Comparison of ENCODE assay signal across 8 cellular contexts in the genomic region with DNA sequence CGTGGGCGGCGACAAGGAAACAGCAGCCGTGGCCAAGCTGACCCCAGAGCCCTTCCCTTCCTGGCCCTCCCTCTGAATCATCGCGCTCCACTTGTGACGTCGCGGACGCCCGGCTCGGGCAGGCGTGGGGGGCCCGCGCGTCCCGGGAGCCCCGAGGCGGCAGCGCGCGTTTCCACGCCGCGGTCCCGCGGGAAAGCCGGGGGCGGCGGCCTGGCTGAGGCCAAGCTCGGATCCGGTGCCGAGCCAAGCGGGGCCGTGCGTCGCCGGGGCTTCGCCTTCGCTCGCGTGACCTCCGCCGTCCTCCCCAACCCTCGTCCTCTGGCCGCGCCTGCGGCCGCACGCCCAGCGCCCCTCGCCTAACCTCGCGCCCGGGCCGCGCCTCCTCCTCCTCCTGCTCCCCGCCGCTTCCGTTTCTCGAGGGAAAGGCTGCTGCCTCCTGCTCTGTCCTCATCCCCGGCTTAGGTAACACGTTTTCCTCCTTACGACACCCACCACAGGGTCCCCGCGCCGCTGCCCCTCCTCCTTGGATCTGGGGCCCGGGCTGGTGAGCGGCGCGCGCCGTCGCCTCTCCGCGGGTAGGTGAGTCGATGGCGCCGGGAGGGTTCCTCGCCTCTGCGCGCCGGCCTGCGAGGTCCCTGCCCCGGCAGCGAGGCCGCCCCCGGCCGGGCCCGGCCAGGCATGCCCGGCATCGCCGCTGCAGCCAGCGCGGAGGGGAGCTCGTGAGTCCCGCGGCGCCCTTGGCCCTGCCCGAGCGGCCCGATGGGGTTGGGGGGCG. TPM values are rescaled to one million over a fixed set of nuclear protein-coding genes. Genes with fewer than 3 reads are reported as not detected.
DNase-seq lines count a peak whose midpoint lies in the region; ATAC-seq and TF ChIP-seq lines count a peak whose summit lies in the region.

A gene with protein sequence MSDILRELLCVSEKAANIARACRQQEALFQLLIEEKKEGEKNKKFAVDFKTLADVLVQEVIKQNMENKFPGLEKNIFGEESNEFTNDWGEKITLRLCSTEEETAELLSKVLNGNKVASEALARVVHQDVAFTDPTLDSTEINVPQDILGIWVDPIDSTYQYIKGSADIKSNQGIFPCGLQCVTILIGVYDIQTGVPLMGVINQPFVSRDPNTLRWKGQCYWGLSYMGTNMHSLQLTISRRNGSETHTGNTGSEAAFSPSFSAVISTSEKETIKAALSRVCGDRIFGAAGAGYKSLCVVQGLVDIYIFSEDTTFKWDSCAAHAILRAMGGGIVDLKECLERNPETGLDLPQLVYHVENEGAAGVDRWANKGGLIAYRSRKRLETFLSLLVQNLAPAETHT (plus strand): TSS at position 90 of the 775 bp plus-strand sequence. CDS start 16,514 bp downstream, outside the sequence.

- CTCF ChIA-PET in A673 (lab: Charles Lee) = interaction anchor here (0.6 kb wide), 1 partner anchor 70 kb away, joined by 3 read pairs; no protein-coding TSS in a partner anchor
- CTCF ChIA-PET in activated CD4-positive, alpha-beta memory T cell treated with anti-CD3 and anti-CD28 coated beads for 36 hours (lab: Charles Lee) = interaction anchor here (0.6 to 2.1 kb wide), 13 partner anchors 11 to 352 kb away, joined by 3 to 9 read pairs (median 5); a partner anchor contains a TSS

- no TSS peak for BruUV-seq in A673 (replicated peaks; lab: Mats Ljungman, UMichigan)

- H3K9me3 ChIP-seq in A673 (ENCODE audit: low read depth, low read length, poor library complexity, severe bottlenecking) (no peaks in the 10 kb centered on the region), right lobe of liver (no peaks in the 10 kb centered on the region)

- H3K4me1 Mint-ChIP-seq in activated CD4-positive, alpha-beta memory T cell treated with anti-CD3 and anti-CD28 coated beads for 36 hours (ENCODE audit: low read depth) = peaks cover 22% of the 10 kb centered on the region

- H3K27ac Mint-ChIP-seq in activated CD4-positive, alpha-beta memory T cell treated with anti-CD3 and anti-CD28 coated beads for 36 hours = peak within 1 kb of the TSS; percentile 43

- H3K4me3 ChIP-seq in A673 (ENCODE audit: low read depth, low read length, poor library complexity, severe bottlenecking) = peak within 1 kb of the TSS; percentile 68
- H3K4me3 ChIP-seq in right lobe of liver = peak within 1 kb of the TSS; percentile 67 to 78 (median 67)

- POLR2A ChIA-PET in A673 (lab: Charles Lee; ENCODE audit: low non-redundant PET) = interaction anchor here (0.6 kb wide), 1 partner anchor 318 kb away, joined by 9 read pairs; no protein-coding TSS in a partner anchor
- POLR2A ChIA-PET in activated CD4-positive, alpha-beta memory T cell treated with anti-CD3 and anti-CD28 coated beads for 36 hours (lab: Charles Lee) = interaction anchor here (0.7 to 3.1 kb wide), 7 partner anchors 10 to 669 kb away, joined by 3 to 22 read pairs (median 4); a partner anchor contains a TSS

- WGBS in right lobe of liver (ENCODE audit: insufficient coverage, low coverage, low lambda C conversion rate, missing lambda C conversion rate) = 0% methylated on average over 9 of the region's 103 CpGs

- no peaks in the 10 kb centered on the region for H3K27me3 ChIP-seq in A673 (replicated peaks; ENCODE audit: insufficient read depth, low read depth, low read length, poor library complexity)
- no peaks in the 10 kb centered on the region for H3K27me3 ChIP-seq in right lobe of liver

- TF ChIP-seq POLR2A in GM18505 (IDR thresholded peaks at IDR 0.05; ENCODE audit: borderline replicate concordance, extremely low read depth, insufficient read depth, insufficient read length) = no peak
- TF ChIP-seq POLR2A in right lobe of liver (IDR thresholded peaks at IDR 0.05) = peak; percentile 85

- peak within 1 kb of the TSS; percentile 85 for H3K4me3 Mint-ChIP-seq in activated CD4-positive, alpha-beta memory T cell treated with anti-CD3 and anti-CD28 coated beads for 36 hours

- H3K4me1 ChIP-seq in A673 (ENCODE audit: insufficient read depth, low read length, poor library complexity, severe bottlenecking) (no peaks in the 10 kb centered on the region), right lobe of liver (peaks cover 0 to 8% (median 1%) of the 10 kb centered on the region in 4 donors)

- H3K9me3 Mint-ChIP-seq in activated CD4-positive, alpha-beta memory T cell treated with anti-CD3 and anti-CD28 coated beads for 36 hours = no peaks in the 10 kb centered on the region

- H3K27ac ChIP-seq in A673 (ENCODE audit: low read depth, low read length, poor library complexity, severe bottlenecking) (peak within 1 kb of the TSS; percentile 60), right lobe of liver (peak within 1 kb of the TSS; percentile 92 to 97 (median 93))

- DNase-seq in A673 (ENCODE audit: low spot score) (peak; percentile 55), NCI-H2227 treated with DMSO at 0.1 percent for 48 hours (lab: John Stamatoyannopoulos, UW) (peak; percentile 22), right lobe of liver (peak; percentile 77 to 83 (median 81))
- DNase-seq in activated CD4-positive, alpha-beta memory T cell treated with anti-CD3 and anti-CD28 coated beads for 36 hours = peak; percentile 65
- DNase-seq in effector CD4-positive, alpha-beta T cell = peak; percentile 6
- peak in 2 of 3 experiments; percentile 5 to 33 for DNase-seq in stimulated activated CD4-positive, alpha-beta T cell treated with anti-CD3 and anti-CD28 coated beads, TNF-alpha, amount 100 ng/mL, for 4 hours (ENCODE audit: low read depth in 3 of 3)

- H3K36me3 ChIP-seq in A673 (ENCODE audit: insufficient read depth, low read length, poor library complexity, severe bottlenecking) (no peaks in the 10 kb centered on the region), right lobe of liver (no peaks in the 10 kb centered on the region)

- no peaks in the 10 kb centered on the region for H3K36me3 Mint-ChIP-seq in activated CD4-positive, alpha-beta memory T cell treated with anti-CD3 and anti-CD28 coated beads for 36 hours

- peak; percentile 58 for ATAC-seq in GM18505 (IDR thresholded peaks at IDR 0.05; ENCODE audit: unreplicated experiment)
- ATAC-seq in HG02852 (IDR thresholded peaks at IDR 0.05; ENCODE audit: unreplicated experiment) = peak; percentile 59
- ATAC-seq in right lobe of liver = peak; percentile 77 to 82 (median 79)

- no peak for TF ChIP-seq CTCF in A673 (conservative IDR thresholded peaks at IDR 0.05; ENCODE audit: low read depth, low read length)
- no peak for TF ChIP-seq CTCF in right lobe of liver (IDR thresholded peaks at IDR 0.05)

- intact Hi-C loops in A673 (cut with micrococcal nuclease; ENCODE audit: unreplicated experiment) = no loop called here
- intact Hi-C loops in activated CD4-positive, alpha-beta memory T cell treated with anti-CD3 and anti-CD28 coated beads for 36 hours (cut with micrococcal nuclease) = loop anchor here (1.0 to 5.0 kb wide), 4 partner anchors 17 to 64 kb away; a partner anchor contains a TSS
- intact Hi-C loops in right lobe of liver (cut with DNase I) = no loop called here

- no peaks in the 10 kb centered on the region for H3K27me3 Mint-ChIP-seq in activated CD4-positive, alpha-beta memory T cell treated with anti-CD3 and anti-CD28 coated beads for 36 hours

RNA-seq across cellular contexts. Expression of the gene that starts here (rescaled TPM):
- 3.2 and 3.9 TPM in 2 replicates for total RNA-seq in A673 (2021)
- 10 to 100 TPM; 15.8 to 16.3 TPM for total RNA-seq in activated CD4-positive, alpha-beta memory T cell treated with anti-CD3 and anti-CD28 coated beads for 36 hours
- total RNA-seq in right lobe of liver = 10 to 100 TPM; 13.9 to 22.0 (median 14.7) TPM

Comparison
In these comparisons a context has a peak if more than half of its experiments do, and no peak if none do; other contexts are left out.
1. Peak in every context shown above with its lines: DNase-seq, ATAC-seq, H3K4me3 ChIP-seq and H3K27ac ChIP-seq.
2. DNase-seq: peak in every context shown above with its lines; median percentile 81 in right lobe of liver; 65 in activated CD4-positive, alpha-beta memory T cell treated with anti-CD3 and anti-CD28 coated beads for 36 hours; 55 in A673; 22 in NCI-H2227 treated with DMSO at 0.1 percent for 48 hours; 19 in stimulated activated CD4-positive, alpha-beta T cell treated with anti-CD3 and anti-CD28 coated beads, TNF-alpha, amount 100 ng/mL, for 4 hours; 6 in effector CD4-positive, alpha-beta T cell.